In genomic region chr1:226355679-226356583, GRCh38 we compare ENCODE assay signal across 10 cellular contexts. TPM values are rescaled to one million over a fixed set of nuclear protein-coding genes. Genes with fewer than 3 reads are reported as not detected.
DNase-seq lines count a peak whose midpoint lies in the region; ATAC-seq and TF ChIP-seq lines count a peak whose summit lies in the region.
"Had no signal": no experiment of that assay in that cellular context is flagged by ENCODE, and none has a peak within 500 bp of the region (broad histone marks: within the 10 kb centered on the region; RNA-seq: fewer than 3 reads in every experiment).

No MANE protein-coding gene starts in this region.

- TF ChIP-seq CTCF in CD4-positive, alpha-beta T cell (IDR thresholded peaks at IDR 0.05) = no peak

- POLR2A ChIA-PET in CD4-positive, alpha-beta T cell (lab: Charles Lee) = no interaction called here

- H3K9me3 ChIP-seq in CD4-positive, alpha-beta T cell (ENCODE audit: control insufficient read depth, low read length) = no peaks in the 10 kb centered on the region

- intact Hi-C loops in CD4-positive, alpha-beta T cell (cut with DNase I, micrococcal nuclease) = no loop called here
- intact Hi-C loops in left ventricle myocardium superior (cut with micrococcal nuclease) = no loop called here

- peaks cover 49% of the 10 kb centered on the region for H3K36me3 Mint-ChIP-seq in CD4-positive, alpha-beta T cell (ENCODE audit: low read depth)

- H3K4me1 Mint-ChIP-seq in CD4-positive, alpha-beta T cell (ENCODE audit: low read depth) = no peaks in the 10 kb centered on the region

- no peak overlapping the region for H3K4me3 Mint-ChIP-seq in CD4-positive, alpha-beta T cell

- DNase-seq in CD4-positive, alpha-beta T cell = no peak
- DNase-seq in NCI-H82 (lab: John Stamatoyannopoulos, UW) (peak; percentile 88), left ventricle myocardium superior (peak; percentile 76), KBM-7 (no peak), NCI-H128 (lab: John Stamatoyannopoulos, UW; ENCODE audit: unreplicated experiment) (no peak), glomerular visceral epithelial cell (ENCODE audit: extremely low spot score) (no peak)
- DNase-seq: DND-41 had no signal

- ATAC-seq in CD4-positive, alpha-beta T cell (ENCODE audit: poor library complexity) = no peak
- ATAC-seq in GM21529 (IDR thresholded peaks at IDR 0.05; ENCODE audit: unreplicated experiment) (peak; percentile 50), left ventricle myocardium superior (peak; percentile 92), GM19455 (IDR thresholded peaks at IDR 0.05; ENCODE audit: unreplicated experiment) (no peak)
- ATAC-seq: Panc1 had no signal

- CTCF ChIA-PET in CD4-positive, alpha-beta T cell (lab: Charles Lee) = no interaction called here

- H3K9me3 Mint-ChIP-seq in CD4-positive, alpha-beta T cell = no peaks in the 10 kb centered on the region

- in situ Hi-C loops in KBM-7 (cut with MboI; ENCODE audit: low pct_unique_long_range_greater_than_20kb, low sequenced_read_pairs) = no loop called here

- H3K27me3 Mint-ChIP-seq in CD4-positive, alpha-beta T cell = no peaks in the 10 kb centered on the region

- peak overlapping the region; percentile 58 for H3K27ac Mint-ChIP-seq in CD4-positive, alpha-beta T cell

- no peaks in the 10 kb centered on the region for H3K27me3 ChIP-seq in CD4-positive, alpha-beta T cell (ENCODE audit: control insufficient read depth, insufficient read depth, low read length)

- no peak overlapping the region for H3K27ac ChIP-seq in CD4-positive, alpha-beta T cell (ENCODE audit: low read depth, low read length)

RNA-seq across cellular contexts. Expression of gene LIN9, which starts 47.0 kb away (rescaled TPM):
- 1 to 10 TPM; 1.3 to 1.5 TPM for total RNA-seq in CD4-positive, alpha-beta T cell
- 20.4 TPM for total RNA-seq in left ventricle myocardium superior

RNA-seq across cellular contexts. Expression of gene PARP1, which starts 52.0 kb away (rescaled TPM):
- total RNA-seq in CD4-positive, alpha-beta T cell = 10 to 100 TPM; 59.3 to 63.6 TPM
- 140 TPM for total RNA-seq in left ventricle myocardium superior

Comparison
In these comparisons a context has a peak if more than half of its experiments do, and no peak if none do; other contexts are left out.
1. ATAC-seq: peak in GM21529 (single experiment) and left ventricle myocardium superior (single experiment); none in CD4-positive, alpha-beta T cell (single experiment) and GM19455 (single experiment).
2. DNase-seq: peak in NCI-H82 (single experiment) and left ventricle myocardium superior (single experiment); none in CD4-positive, alpha-beta T cell (0 of 10), KBM-7 (single experiment), NCI-H128 (single experiment) and glomerular visceral epithelial cell (single experiment).